13 cellular contexts compared by ENCODE assay signal in genomic region chr11:68583047-68583446, GRCh38.
A peak's percentile ranks its signal among the peaks of the same experiment; 100 is the strongest.
DNase-seq lines count a peak whose midpoint lies in the region; ATAC-seq and TF ChIP-seq lines count a peak whose summit lies in the region.
"Had no signal": no experiment of that assay in that cellular context is flagged by ENCODE, and none has a peak within 500 bp of the region (broad histone marks: within the 10 kb centered on the region; RNA-seq: fewer than 3 reads in every experiment).

No MANE protein-coding gene starts in this region.

- H3K4me1 Mint-ChIP-seq in activated T-cell treated with anti-CD3 and anti-CD28 coated beads, Interleukin-2, amount 50 U/mL, for 72 hours (ENCODE audit: low read depth) = peaks cover 27% of the 10 kb centered on the region
- peaks cover 7% of the 10 kb centered on the region for H3K4me1 Mint-ChIP-seq in activated T-cell treated with anti-CD3 and anti-CD28 coated beads, Interleukin-2, amount 50 U/mL, for 4 hours (ENCODE audit: low read depth)
- H3K4me1 Mint-ChIP-seq in stimulated activated memory B cell treated with anti-CD40 and anti-IgM and Interleukin-4, amounts not matched to agents 10 μg/mL and 1 μg/mL and 100 μg/mL, for 72 hours = peaks cover 24% of the 10 kb centered on the region

- no peak overlapping the region for H3K4me3 ChIP-seq in adrenal gland
- H3K4me3 ChIP-seq in fibroblast of the aortic adventitia (ENCODE audit: low read depth, low read length) = no peak overlapping the region
- H3K4me3 ChIP-seq in H7 (ENCODE audit: insufficient read depth, low read depth, low read length) = no peak overlapping the region
- H3K4me3 ChIP-seq: gastroesophageal sphincter, left lung had no signal

- 35 to 55% (median 48%) methylated on average over 2 of the region's 2 CpGs for WGBS in adrenal gland, 4 donors

- DNase-seq in activated T-cell treated with anti-CD3 and anti-CD28 coated beads, Interleukin-2, amount 50 U/mL, for 72 hours = no peak
- no peak for DNase-seq in activated T-cell treated with anti-CD3 and anti-CD28 coated beads, Interleukin-2, amount 50 U/mL, for 4 hours
- DNase-seq in adrenal gland (no peak), fibroblast of the aortic adventitia (ENCODE audit: low read depth) (peak; percentile 65), islet precursor cell (no peak), H7 (no peak)
- DNase-seq: left lung, MV-4-11 had no signal

- peak overlapping the region in 3 of 5 donors; percentile 13 to 48 (median 25) for H3K27ac ChIP-seq in adrenal gland
- H3K27ac ChIP-seq: left lung had no signal

- no peaks in the 10 kb centered on the region for H3K9me3 ChIP-seq in adrenal gland (replicated peaks in 1 of 3)
- H3K9me3 ChIP-seq: gastroesophageal sphincter, left lung had no signal

- no peak for TF ChIP-seq POLR2A in adrenal gland (IDR thresholded peaks at IDR 0.05)

- peaks cover 0 to 19% of the 10 kb centered on the region in 2 donors for H3K4me1 ChIP-seq in adrenal gland (replicated peaks in 1 of 2)

- no peaks in the 10 kb centered on the region for H3K9me3 Mint-ChIP-seq in activated T-cell treated with anti-CD3 and anti-CD28 coated beads, Interleukin-2, amount 50 U/mL, for 72 hours
- H3K9me3 Mint-ChIP-seq in activated T-cell treated with anti-CD3 and anti-CD28 coated beads, Interleukin-2, amount 50 U/mL, for 4 hours = no peaks in the 10 kb centered on the region
- no peaks in the 10 kb centered on the region for H3K9me3 Mint-ChIP-seq in stimulated activated memory B cell treated with anti-CD40 and anti-IgM and Interleukin-4, amounts not matched to agents 10 μg/mL and 1 μg/mL and 100 μg/mL, for 72 hours
- H3K9me3 Mint-ChIP-seq: brain had no signal

- H3K27me3 ChIP-seq in adrenal gland = no peaks in the 10 kb centered on the region
- no peaks in the 10 kb centered on the region for H3K27me3 ChIP-seq in H7 (ENCODE audit: control insufficient read depth, insufficient read depth, low read length)
- H3K27me3 ChIP-seq: gastroesophageal sphincter, left lung had no signal

- intact Hi-C loops in adrenal gland (cut with DNase I) = no loop called here

- no peak overlapping the region for H3K4me3 Mint-ChIP-seq in activated T-cell treated with anti-CD3 and anti-CD28 coated beads, Interleukin-2, amount 50 U/mL, for 72 hours
- no peak overlapping the region for H3K4me3 Mint-ChIP-seq in activated T-cell treated with anti-CD3 and anti-CD28 coated beads, Interleukin-2, amount 50 U/mL, for 4 hours
- no peak overlapping the region for H3K4me3 Mint-ChIP-seq in stimulated activated memory B cell treated with anti-CD40 and anti-IgM and Interleukin-4, amounts not matched to agents 10 μg/mL and 1 μg/mL and 100 μg/mL, for 72 hours
- H3K4me3 Mint-ChIP-seq: B cell, brain had no signal

- ATAC-seq in activated T-cell treated with anti-CD3 and anti-CD28 coated beads, Interleukin-2, amount 50 U/mL, for 72 hours (replicated peaks in 1 of 2) = no peak
- no peak for ATAC-seq in activated T-cell treated with anti-CD3 and anti-CD28 coated beads, Interleukin-2, amount 50 U/mL, for 4 hours
- no peak for ATAC-seq in stimulated activated memory B cell treated with anti-CD40 and anti-IgM and Interleukin-4, amounts not matched to agents 10 μg/mL and 1 μg/mL and 100 μg/mL, for 72 hours
- no peak for ATAC-seq in GM19324 (IDR thresholded peaks at IDR 0.05; ENCODE audit: low FRiP score, unreplicated experiment)
- ATAC-seq: gastroesophageal sphincter had no signal

- peak overlapping the region; percentile 87 for H3K27ac Mint-ChIP-seq in activated T-cell treated with anti-CD3 and anti-CD28 coated beads, Interleukin-2, amount 50 U/mL, for 72 hours
- peak overlapping the region; percentile 0 for H3K27ac Mint-ChIP-seq in stimulated activated memory B cell treated with anti-CD40 and anti-IgM and Interleukin-4, amounts not matched to agents 10 μg/mL and 1 μg/mL and 100 μg/mL, for 72 hours

- H3K36me3 Mint-ChIP-seq in activated T-cell treated with anti-CD3 and anti-CD28 coated beads, Interleukin-2, amount 50 U/mL, for 72 hours (ENCODE audit: insufficient read depth in 2 of 2) = peaks cover 12 to 19% of the 10 kb centered on the region in 2 donors
- H3K36me3 Mint-ChIP-seq in activated T-cell treated with anti-CD3 and anti-CD28 coated beads, Interleukin-2, amount 50 U/mL, for 4 hours (ENCODE audit: insufficient read depth) = peaks cover 49% of the 10 kb centered on the region
- peaks cover 50% of the 10 kb centered on the region for H3K36me3 Mint-ChIP-seq in stimulated activated memory B cell treated with anti-CD40 and anti-IgM and Interleukin-4, amounts not matched to agents 10 μg/mL and 1 μg/mL and 100 μg/mL, for 72 hours

- H3K36me3 ChIP-seq in adrenal gland (replicated peaks in 1 of 2) (peaks cover 0 to 35% of the 10 kb centered on the region in 2 donors), H7 (replicated peaks; ENCODE audit: control insufficient read depth, insufficient read depth, low read length) (peaks cover 17% of the 10 kb centered on the region)

- no peak for TF ChIP-seq CTCF in adrenal gland (IDR thresholded peaks at IDR 0.05)
- no peak for TF ChIP-seq CTCF in fibroblast of the aortic adventitia (IDR thresholded peaks at IDR 0.05; ENCODE audit: insufficient read depth, low read length)

- no peaks in the 10 kb centered on the region for H3K27me3 Mint-ChIP-seq in activated T-cell treated with anti-CD3 and anti-CD28 coated beads, Interleukin-2, amount 50 U/mL, for 72 hours (ENCODE audit: low read depth)
- H3K27me3 Mint-ChIP-seq in activated T-cell treated with anti-CD3 and anti-CD28 coated beads, Interleukin-2, amount 50 U/mL, for 4 hours (ENCODE audit: low read depth) = no peaks in the 10 kb centered on the region
- no peaks in the 10 kb centered on the region for H3K27me3 Mint-ChIP-seq in stimulated activated memory B cell treated with anti-CD40 and anti-IgM and Interleukin-4, amounts not matched to agents 10 μg/mL and 1 μg/mL and 100 μg/mL, for 72 hours
- H3K27me3 Mint-ChIP-seq: B cell, brain had no signal
